In the genomic region with DNA sequence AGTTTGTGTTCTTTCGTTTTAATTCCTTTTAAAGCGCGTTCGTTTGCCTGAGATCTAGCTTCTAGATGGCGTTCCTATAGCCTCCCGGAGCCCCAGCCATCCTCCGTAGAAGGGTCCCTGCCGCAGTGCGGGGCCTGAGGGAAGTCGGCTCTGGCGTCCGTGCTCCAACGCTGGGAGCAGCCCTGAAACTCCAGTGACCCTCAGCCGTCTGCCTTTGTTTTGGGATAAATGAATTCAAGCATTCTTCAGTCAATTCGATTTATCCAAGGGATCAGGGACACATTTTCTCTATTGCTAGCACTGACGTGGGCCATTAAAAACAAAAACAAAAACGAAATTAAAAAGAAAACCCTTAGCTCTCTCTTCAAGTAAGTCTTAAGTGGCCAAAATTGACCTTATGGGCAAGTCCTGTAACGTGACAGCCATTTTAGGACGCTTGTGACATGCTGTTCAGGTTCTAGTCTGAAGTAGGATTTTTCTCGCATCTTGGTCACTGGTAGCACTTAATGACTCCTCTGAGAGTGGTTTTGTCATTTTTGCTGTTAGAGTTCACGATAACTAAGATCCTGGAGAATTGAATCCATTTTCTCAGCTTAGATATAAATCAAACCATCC, we compare ENCODE assay signal across 8 cellular contexts. TPM values are rescaled to one million over a fixed set of nuclear protein-coding genes. Genes with fewer than 3 reads are reported as not detected.
DNase-seq lines count a peak whose midpoint lies in the region; ATAC-seq and TF ChIP-seq lines count a peak whose summit lies in the region.

No MANE protein-coding gene starts in this region.

- intact Hi-C loops in prostate gland (cut with DNase I): loop anchor here (10.0 kb wide), 1 partner anchor 681 kb away; a partner anchor contains a TSS

- H3K9me3 ChIP-seq in prostate gland: no peaks in the 10 kb centered on the region

- H3K4me3 ChIP-seq in HL-60 (replicated peaks; ENCODE audit: insufficient read depth, low read length) (peak overlapping the region; percentile 55), prostate gland (peak overlapping the region; percentile 62 to 74)

- H3K4me3 Mint-ChIP-seq in activated CD4-positive, alpha-beta memory T cell treated with anti-CD3 and anti-CD28 coated beads, Interleukin-2, amount 10 ng/mL, durations not matched to agents 7 days and 5 days: peak overlapping the region; percentile 98
- H3K4me3 Mint-ChIP-seq in glutamatergic neuron (ENCODE audit: unreplicated experiment): peak overlapping the region; percentile 99

- 6% methylated on average over 21 of the region's 21 CpGs for WGBS in prostate gland

- CTCF ChIA-PET in activated CD4-positive, alpha-beta memory T cell treated with anti-CD3 and anti-CD28 coated beads, Interleukin-2, amount 10 ng/mL, durations not matched to agents 7 days and 5 days (lab: Charles Lee): interaction anchor here (1.0 to 2.9 kb wide), 4 partner anchors 12 to 354 kb away, joined by 3 to 10 read pairs (median 3); no protein-coding TSS in a partner anchor

- H3K4me1 Mint-ChIP-seq in activated CD4-positive, alpha-beta memory T cell treated with anti-CD3 and anti-CD28 coated beads, Interleukin-2, amount 10 ng/mL, durations not matched to agents 7 days and 5 days: peaks cover 43% of the 10 kb centered on the region
- peaks cover 18% of the 10 kb centered on the region for H3K4me1 Mint-ChIP-seq in glutamatergic neuron (ENCODE audit: low read depth, unreplicated experiment)

- H3K27me3 Mint-ChIP-seq in activated CD4-positive, alpha-beta memory T cell treated with anti-CD3 and anti-CD28 coated beads, Interleukin-2, amount 10 ng/mL, durations not matched to agents 7 days and 5 days: peaks cover 2% of the 10 kb centered on the region
- peaks cover 9% of the 10 kb centered on the region for H3K27me3 Mint-ChIP-seq in glutamatergic neuron (ENCODE audit: unreplicated experiment)

- H3K27ac Mint-ChIP-seq in activated CD4-positive, alpha-beta memory T cell treated with anti-CD3 and anti-CD28 coated beads, Interleukin-2, amount 10 ng/mL, durations not matched to agents 7 days and 5 days: peak overlapping the region; percentile 91
- peak overlapping the region; percentile 100 for H3K27ac Mint-ChIP-seq in glutamatergic neuron (ENCODE audit: unreplicated experiment)

- POLR2A ChIA-PET in activated CD4-positive, alpha-beta memory T cell treated with anti-CD3 and anti-CD28 coated beads, Interleukin-2, amount 10 ng/mL, durations not matched to agents 7 days and 5 days (lab: Charles Lee): interaction anchor here (0.6 to 2.5 kb wide), 18 partner anchors 10 to 681 kb away, joined by 3 to 10 read pairs (median 5); a partner anchor contains a TSS

- ATAC-seq in GM21528 (IDR thresholded peaks at IDR 0.05; ENCODE audit: low FRiP score, unreplicated experiment): peak; percentile 41

- DNase-seq in NCI-H146 (lab: John Stamatoyannopoulos, UW): peak; percentile 71
- no peak for DNase-seq in NCI-H146 treated with DMSO at 0.1 percent for 48 hours (lab: John Stamatoyannopoulos, UW; ENCODE audit: unreplicated experiment)
- DNase-seq in HL-60 (ENCODE audit: low read depth in 1 of 2, low spot score in 1 of 2): peak in 1 of 2 experiments; percentile 12
- DNase-seq in activated CD4-positive, alpha-beta memory T cell treated with anti-CD3 and anti-CD28 coated beads, Interleukin-2, amount 10 ng/mL, durations not matched to agents 7 days and 5 days: no peak
- DNase-seq in glutamatergic neuron: no peak
- no peak for DNase-seq in prostate gland (ENCODE audit: low spot score)
- no peak for DNase-seq in NCI-H226

- no peaks in the 10 kb centered on the region for H3K4me1 ChIP-seq in prostate gland (replicated peaks)

- TF ChIP-seq POLR2A in prostate gland (IDR thresholded peaks at IDR 0.05): no peak

- TF ChIP-seq CTCF in HL-60 (IDR thresholded peaks at IDR 0.05; ENCODE audit: insufficient read depth, low read length) (no peak), glutamatergic neuron (IDR thresholded peaks at IDR 0.05; ENCODE audit: partially characterized antibody, unreplicated experiment) (no peak), prostate gland (IDR thresholded peaks at IDR 0.05) (no peak)

- H3K27me3 ChIP-seq in HL-60 (ENCODE audit: insufficient read depth, poor library complexity, severe bottlenecking) (no peaks in the 10 kb centered on the region), prostate gland (replicated peaks; ENCODE audit: insufficient read depth) (no peaks in the 10 kb centered on the region)

- H3K36me3 ChIP-seq in prostate gland: no peaks in the 10 kb centered on the region

- H3K9me3 Mint-ChIP-seq in activated CD4-positive, alpha-beta memory T cell treated with anti-CD3 and anti-CD28 coated beads, Interleukin-2, amount 10 ng/mL, durations not matched to agents 7 days and 5 days: no peaks in the 10 kb centered on the region
- peaks cover 15% of the 10 kb centered on the region for H3K9me3 Mint-ChIP-seq in glutamatergic neuron (ENCODE audit: unreplicated experiment)

- peaks cover 16% of the 10 kb centered on the region for H3K36me3 Mint-ChIP-seq in activated CD4-positive, alpha-beta memory T cell treated with anti-CD3 and anti-CD28 coated beads, Interleukin-2, amount 10 ng/mL, durations not matched to agents 7 days and 5 days (ENCODE audit: low read depth)
- H3K36me3 Mint-ChIP-seq in glutamatergic neuron (ENCODE audit: unreplicated experiment): no peaks in the 10 kb centered on the region

- peak overlapping the region; percentile 85 for H3K27ac ChIP-seq in HL-60 (replicated peaks)
- H3K27ac ChIP-seq in prostate gland: peak overlapping the region; percentile 83

RNA-seq across cellular contexts. Expression of a gene that starts 0.8 kb away (rescaled TPM):
- 10 to 100 TPM; 45.5 to 48.5 TPM for total RNA-seq in activated CD4-positive, alpha-beta memory T cell treated with anti-CD3 and anti-CD28 coated beads, Interleukin-2, amount 10 ng/mL, durations not matched to agents 7 days and 5 days
- total RNA-seq in glutamatergic neuron (ENCODE audit: unreplicated experiment) (59.3 TPM), prostate gland (10 to 100 TPM; 15.3 to 22.5 TPM)
